17 cellular contexts compared by ENCODE assay signal in genomic region chr10:72106154-72106849, GRCh38. TPM values are rescaled to one million over a fixed set of nuclear protein-coding genes. Genes with fewer than 3 reads are reported as not detected.
A peak's percentile ranks its signal among the peaks of the same experiment; 100 is the strongest.
DNase-seq lines count a peak whose midpoint lies in the region; ATAC-seq and TF ChIP-seq lines count a peak whose summit lies in the region.
"Had no signal": no experiment of that assay in that cellular context is flagged by ENCODE, and none has a peak within 500 bp of the region (broad histone marks: within the 10 kb centered on the region; RNA-seq: fewer than 3 reads in every experiment).

No MANE protein-coding gene starts in this region.

- peaks cover 17% of the 10 kb centered on the region for H3K36me3 Mint-ChIP-seq in activated T-cell treated with anti-CD3 and anti-CD28 coated beads, Interleukin-2, amount 50 U/mL, for 4 hours (ENCODE audit: insufficient read depth)
- peaks cover 36% of the 10 kb centered on the region for H3K36me3 Mint-ChIP-seq in activated naive CD8-positive, alpha-beta T cell treated with anti-CD3 and anti-CD28 coated beads, Interleukin-2, amount 50 U/mL, for 24 hours (ENCODE audit: low read depth)
- peaks cover 11% of the 10 kb centered on the region for H3K36me3 Mint-ChIP-seq in natural killer cell treated with Interleukin-12 subunit alpha and Interleukin-12 subunit beta and Interleukin-15 and Interleukin-18, amount 100 ng/mL, for 72 hours
- H3K36me3 Mint-ChIP-seq in type B pancreatic cell: peaks cover 20% of the 10 kb centered on the region

- no peaks in the 10 kb centered on the region for H3K9me3 ChIP-seq in MM.1S (replicated peaks; ENCODE audit: insufficient read depth, low read length)
- H3K9me3 ChIP-seq: esophagus muscularis mucosa had no signal

- no peak overlapping the region for H3K27ac ChIP-seq in MM.1S (ENCODE audit: low read length)
- H3K27ac ChIP-seq: esophagus muscularis mucosa, parathyroid adenoma had no signal

- ATAC-seq in activated T-cell treated with anti-CD3 and anti-CD28 coated beads, Interleukin-2, amount 50 U/mL, for 4 hours: no peak
- no peak for ATAC-seq in activated naive CD8-positive, alpha-beta T cell treated with anti-CD3 and anti-CD28 coated beads, Interleukin-2, amount 50 U/mL, for 24 hours
- ATAC-seq in natural killer cell treated with Interleukin-12 subunit alpha and Interleukin-12 subunit beta and Interleukin-15 and Interleukin-18, amount 100 ng/mL, for 72 hours: no peak
- ATAC-seq: GM12878, WTC11 had no signal

- no peak for DNase-seq in activated T-cell treated with anti-CD3 and anti-CD28 coated beads, Interleukin-2, amount 50 U/mL, for 4 hours
- DNase-seq in activated T-cell treated with anti-CD3 and anti-CD28 coated beads for 4 hours: no peak
- no peak for DNase-seq in MM.1S
- DNase-seq in activated naive CD8-positive, alpha-beta T cell treated with anti-CD3 and anti-CD28 coated beads, Interleukin-2, amount 50 U/mL, for 24 hours: no peak
- DNase-seq in natural killer cell treated with Interleukin-12 subunit alpha and Interleukin-12 subunit beta and Interleukin-15 and Interleukin-18, amount 100 ng/mL, for 72 hours (ENCODE audit: low spot score): no peak
- DNase-seq in type B pancreatic cell (ENCODE audit: extremely low spot score, unreplicated experiment): no peak
- DNase-seq in GOT3 (lab: John Stamatoyannopoulos, UW): no peak
- no peak for DNase-seq in NCI-H1092 treated with DMSO at 0.1 percent for 48 hours (lab: John Stamatoyannopoulos, UW)
- DNase-seq: activated effector memory CD4-positive, alpha-beta T cell treated with Interleukin-2 at 50 U/mL for 16 hours; DMS79; KG1; NCI-H1930; NCI-H82 had no signal

- peak overlapping the region; percentile 66 for H3K4me3 Mint-ChIP-seq in activated T-cell treated with anti-CD3 and anti-CD28 coated beads, Interleukin-2, amount 50 U/mL, for 4 hours
- H3K4me3 Mint-ChIP-seq in activated naive CD8-positive, alpha-beta T cell treated with anti-CD3 and anti-CD28 coated beads, Interleukin-2, amount 50 U/mL, for 24 hours: peak overlapping the region; percentile 77
- H3K4me3 Mint-ChIP-seq in natural killer cell treated with Interleukin-12 subunit alpha and Interleukin-12 subunit beta and Interleukin-15 and Interleukin-18, amount 100 ng/mL, for 72 hours: peak overlapping the region; percentile 64
- H3K4me3 Mint-ChIP-seq in type B pancreatic cell: no peak overlapping the region
- H3K4me3 Mint-ChIP-seq: WTC11 had no signal

- H3K9me2 ChIP-seq in MM.1S (replicated peaks; ENCODE audit: insufficient read depth, low read length): no peaks in the 10 kb centered on the region

- peak overlapping the region; percentile 91 for H3K27ac Mint-ChIP-seq in activated naive CD8-positive, alpha-beta T cell treated with anti-CD3 and anti-CD28 coated beads, Interleukin-2, amount 50 U/mL, for 24 hours
- peak overlapping the region; percentile 76 to 89 for H3K27ac Mint-ChIP-seq in natural killer cell treated with Interleukin-12 subunit alpha and Interleukin-12 subunit beta and Interleukin-15 and Interleukin-18, amount 100 ng/mL, for 72 hours
- no peak overlapping the region for H3K27ac Mint-ChIP-seq in type B pancreatic cell

- H3K9me3 Mint-ChIP-seq in activated T-cell treated with anti-CD3 and anti-CD28 coated beads, Interleukin-2, amount 50 U/mL, for 4 hours: no peaks in the 10 kb centered on the region
- no peaks in the 10 kb centered on the region for H3K9me3 Mint-ChIP-seq in activated naive CD8-positive, alpha-beta T cell treated with anti-CD3 and anti-CD28 coated beads, Interleukin-2, amount 50 U/mL, for 24 hours
- H3K9me3 Mint-ChIP-seq in natural killer cell treated with Interleukin-12 subunit alpha and Interleukin-12 subunit beta and Interleukin-15 and Interleukin-18, amount 100 ng/mL, for 72 hours: no peaks in the 10 kb centered on the region
- no peaks in the 10 kb centered on the region for H3K9me3 Mint-ChIP-seq in type B pancreatic cell
- H3K9me3 Mint-ChIP-seq: WTC11 had no signal

- peaks cover 85% of the 10 kb centered on the region for H3K4me1 Mint-ChIP-seq in activated T-cell treated with anti-CD3 and anti-CD28 coated beads, Interleukin-2, amount 50 U/mL, for 4 hours (ENCODE audit: low read depth)
- peaks cover 82% of the 10 kb centered on the region for H3K4me1 Mint-ChIP-seq in activated naive CD8-positive, alpha-beta T cell treated with anti-CD3 and anti-CD28 coated beads, Interleukin-2, amount 50 U/mL, for 24 hours
- peaks cover 14 to 20% of the 10 kb centered on the region in 2 donors for H3K4me1 Mint-ChIP-seq in natural killer cell treated with Interleukin-12 subunit alpha and Interleukin-12 subunit beta and Interleukin-15 and Interleukin-18, amount 100 ng/mL, for 72 hours (ENCODE audit: low read depth in 2 of 2)
- H3K4me1 Mint-ChIP-seq in type B pancreatic cell (ENCODE audit: unreplicated experiment): peaks cover 32% of the 10 kb centered on the region
- H3K4me1 Mint-ChIP-seq: WTC11 had no signal

- peaks cover 7% of the 10 kb centered on the region; the same call in 1 of the 2 replicates for H3F3A ChIP-seq in MM.1S (ENCODE audit: insufficient read depth, low read length)

- no peaks in the 10 kb centered on the region for H3K79me2 ChIP-seq in MM.1S (ENCODE audit: low read length)
- H3K79me2 ChIP-seq: parathyroid adenoma had no signal

- TF ChIP-seq CTCF in MM.1S (IDR thresholded peaks at IDR 0.05; ENCODE audit: low read length) (no peak), type B pancreatic cell (conservative IDR thresholded peaks at IDR 0.05) (no peak)

- no peak overlapping the region for H3K9ac ChIP-seq in MM.1S (ENCODE audit: low read length)
- H3K9ac ChIP-seq: parathyroid adenoma had no signal

- H3K4me2 ChIP-seq in MM.1S (ENCODE audit: low read depth, low read length): peak overlapping the region; percentile 54; the same call in 1 of the 2 replicates

- peaks cover 40% of the 10 kb centered on the region for H3K4me1 ChIP-seq in MM.1S (ENCODE audit: low read length)
- H3K4me1 ChIP-seq: parathyroid adenoma had no signal

- H3K27me3 ChIP-seq in MM.1S (replicated peaks; ENCODE audit: insufficient read depth, low read length): no peaks in the 10 kb centered on the region
- H3K27me3 ChIP-seq: esophagus muscularis mucosa had no signal

- H3K27me3 Mint-ChIP-seq in activated T-cell treated with anti-CD3 and anti-CD28 coated beads, Interleukin-2, amount 50 U/mL, for 4 hours (ENCODE audit: low read depth): no peaks in the 10 kb centered on the region
- no peaks in the 10 kb centered on the region for H3K27me3 Mint-ChIP-seq in activated naive CD8-positive, alpha-beta T cell treated with anti-CD3 and anti-CD28 coated beads, Interleukin-2, amount 50 U/mL, for 24 hours
- no peaks in the 10 kb centered on the region for H3K27me3 Mint-ChIP-seq in natural killer cell treated with Interleukin-12 subunit alpha and Interleukin-12 subunit beta and Interleukin-15 and Interleukin-18, amount 100 ng/mL, for 72 hours
- H3K27me3 Mint-ChIP-seq in type B pancreatic cell: no peaks in the 10 kb centered on the region

- no peak overlapping the region for H2AFZ ChIP-seq in MM.1S (ENCODE audit: low read length)
- H2AFZ ChIP-seq: parathyroid adenoma had no signal

- H4K20me1 ChIP-seq in MM.1S (ENCODE audit: insufficient read depth, low read length): no peaks in the 10 kb centered on the region

- H3K36me3 ChIP-seq in MM.1S (replicated peaks; ENCODE audit: insufficient read depth, low read length): no peaks in the 10 kb centered on the region

- H3K4me3 ChIP-seq in MM.1S (ENCODE audit: low read length): no peak overlapping the region
- H3K4me3 ChIP-seq: esophagus muscularis mucosa, GM12878 had no signal

RNA-seq across cellular contexts. Expression of gene SPOCK2, which starts 18.0 kb away (rescaled TPM):
- total RNA-seq in activated T-cell treated with anti-CD3 and anti-CD28 coated beads, Interleukin-2, amount 50 U/mL, for 4 hours: 10 to 100 TPM; 74.7 to 85.7 (median 83.2) TPM
- total RNA-seq in natural killer cell treated with Interleukin-12 subunit alpha and Interleukin-12 subunit beta and Interleukin-15 and Interleukin-18, amount 100 ng/mL, for 72 hours: 10 to 100 TPM; 24.9 to 25.9 TPM
- 13.8 TPM in 2 replicates for total RNA-seq in type B pancreatic cell (ENCODE audit: low replicate concordance)
